4 cellular contexts compared by ENCODE assay signal in the genomic region with DNA sequence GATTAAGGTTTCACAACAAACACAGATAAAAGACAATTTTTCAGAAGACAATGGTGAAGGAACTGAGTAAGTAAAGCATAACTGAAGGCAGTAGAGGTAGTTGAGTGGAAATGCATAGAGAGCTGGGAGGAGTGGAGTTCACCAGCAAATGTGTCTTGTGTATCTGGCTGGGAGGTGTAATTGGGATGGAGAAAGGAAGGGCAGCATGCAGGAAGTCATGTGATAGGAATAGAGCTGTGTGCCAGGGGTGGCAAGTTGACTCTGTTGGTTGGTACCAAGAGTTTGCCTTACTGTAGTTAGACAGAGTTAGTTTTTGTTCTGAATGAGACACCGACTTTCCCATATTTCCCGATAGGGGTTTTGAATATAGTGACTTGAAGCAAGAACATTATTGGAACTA.
"Had no signal": no experiment of that assay in that cellular context is flagged by ENCODE, and none has a peak within 500 bp of the region (broad histone marks: within the 10 kb centered on the region; RNA-seq: fewer than 3 reads in every experiment).

No MANE protein-coding gene starts in this region.

- H3K9me3 Mint-ChIP-seq: GM23338, H9 had no signal

- H3K27ac Mint-ChIP-seq: GM23338 had no signal

- ATAC-seq: GM23338 had no signal

- H3K4me3 ChIP-seq: GM23338 had no signal

- DNase-seq: H9, HCEC 1CT, IMR-90 had no signal

- H3K4me3 Mint-ChIP-seq: GM23338, H9 had no signal
